25 cellular contexts compared by ENCODE assay signal in the genomic region with DNA sequence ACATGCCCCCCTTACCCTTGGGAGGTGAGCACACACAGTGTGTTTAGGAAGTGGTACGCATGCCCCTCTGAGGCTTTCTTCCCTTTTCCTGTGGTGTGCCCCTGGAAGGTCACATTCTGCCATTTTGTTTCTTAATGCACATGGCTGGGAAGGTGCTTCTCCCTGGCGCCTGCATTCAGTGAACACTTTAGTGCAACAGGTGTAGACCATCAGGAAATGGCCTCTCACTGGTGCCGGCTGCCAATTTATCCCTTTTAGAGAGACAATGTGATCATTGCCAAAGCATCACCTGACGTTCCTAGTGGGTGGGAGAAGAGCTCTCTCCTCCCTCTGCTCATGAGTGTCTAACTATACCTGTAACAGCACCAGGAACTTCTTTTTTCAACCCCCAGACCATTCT. TPM values are rescaled to one million over a fixed set of nuclear protein-coding genes. Genes with fewer than 3 reads are reported as not detected.
"Had no signal": no experiment of that assay in that cellular context is flagged by ENCODE, and none has a peak within 500 bp of the region (broad histone marks: within the 10 kb centered on the region; RNA-seq: fewer than 3 reads in every experiment).

No MANE protein-coding gene starts in this region.

- H3K27me3 Mint-ChIP-seq: activated CD4-positive, alpha-beta T cell treated with anti-CD3 and anti-CD28 coated beads, Interleukin-2, amount 10 ng/mL, durations not matched to agents 24 days and 14 days had no signal

- H3K4me3 ChIP-seq: adrenal gland had no signal

- H3K9me3 ChIP-seq: adrenal gland had no signal

- H3K4me3 Mint-ChIP-seq: activated B cell treated with CpG ODN at 0.5 μM for 24 hours; activated CD4-positive, alpha-beta T cell treated with anti-CD3 and anti-CD28 coated beads, Interleukin-2, amount 10 ng/mL, durations not matched to agents 24 days and 14 days; activated naive CD8-positive, alpha-beta T cell treated with anti-CD3 and anti-CD28 coated beads, Interleukin-2, amount 10 ng/mL, durations not matched to agents 7 days and 5 days; activated T-cell treated with anti-CD3 and anti-CD28 coated beads, Interleukin-2, amount 50 U/mL, for 4 hours; IgD-negative memory B cell; T-helper 17 cell had no signal

- DNase-seq: activated B cell treated with CpG ODN at 0.5 μM for 24 hours; activated CD4-positive, alpha-beta T cell treated with anti-CD3 and anti-CD28 coated beads for 1 hour; activated CD4-positive, alpha-beta T cell treated with anti-CD3 and anti-CD28 coated beads, Interleukin-2, amount 10 ng/mL, durations not matched to agents 24 days and 14 days; activated CD4-positive, alpha-beta T cell treated with anti-CD3 and anti-CD28 coated beads, Interleukin-2, amount 50 U/mL, for 48 hours; activated CD8-positive, alpha-beta memory T cell treated with anti-CD3 and anti-CD28 coated beads for 24 hours; activated naive CD4-positive, alpha-beta T cell treated with anti-CD3 and anti-CD28 coated beads, Interleukin-2, amount 50 U/mL, for 16 hours; activated naive CD8-positive, alpha-beta T cell treated with anti-CD3 and anti-CD28 coated beads, Interleukin-2, amount 10 ng/mL, durations not matched to agents 7 days and 5 days; activated T-cell treated with anti-CD3 and anti-CD28 coated beads, Interleukin-2, amount 50 U/mL, for 4 hours; anterior cingulate cortex; caudate nucleus; KG1; NCI-H1048; NCI-H1417 treated with DMSO at 0.1 percent for 48 hours; NCI-H1930; NCI-H2171; NCI-H2227 treated with DMSO at 0.1 percent for 48 hours; NCI-H446 treated with DMSO at 0.1 percent for 48 hours; NCI-H524 treated with DMSO at 0.1 percent for 48 hours; PC-3; SHP77 treated with DMSO at 0.1 percent for 48 hours; T-helper 17 cell; T1000 had no signal

- H3K4me1 Mint-ChIP-seq: activated B cell treated with CpG ODN at 0.5 μM for 24 hours; activated CD4-positive, alpha-beta T cell treated with anti-CD3 and anti-CD28 coated beads, Interleukin-2, amount 10 ng/mL, durations not matched to agents 24 days and 14 days; activated naive CD8-positive, alpha-beta T cell treated with anti-CD3 and anti-CD28 coated beads, Interleukin-2, amount 10 ng/mL, durations not matched to agents 7 days and 5 days; IgD-negative memory B cell had no signal

- H3K27ac Mint-ChIP-seq: activated B cell treated with CpG ODN at 0.5 μM for 24 hours; activated CD4-positive, alpha-beta T cell treated with anti-CD3 and anti-CD28 coated beads, Interleukin-2, amount 10 ng/mL, durations not matched to agents 24 days and 14 days; activated naive CD8-positive, alpha-beta T cell treated with anti-CD3 and anti-CD28 coated beads, Interleukin-2, amount 10 ng/mL, durations not matched to agents 7 days and 5 days; IgD-negative memory B cell; T-helper 17 cell had no signal

- H3K4me1 ChIP-seq: adrenal gland had no signal

- H3K36me3 ChIP-seq: adrenal gland had no signal

- H3K27ac ChIP-seq: adrenal gland had no signal

RNA-seq across cellular contexts. Expression of a gene that starts 51.8 kb away (rescaled TPM):
- total RNA-seq: LHCN-M2 had no signal
